In genomic region chr1:39196244-39197215, GRCh38 we compare ENCODE assay signal across 8 cellular contexts. TPM values are rescaled to one million over a fixed set of nuclear protein-coding genes. Genes with fewer than 3 reads are reported as not detected.
DNase-seq lines count a peak whose midpoint lies in the region; ATAC-seq, FAIRE-seq and TF ChIP-seq lines count a peak whose summit lies in the region.

No MANE protein-coding gene starts in this region.

- no TSS peak for BruUV-seq in GM12878 (replicated peaks; lab: Mats Ljungman, UMichigan)

- no peaks in the 10 kb centered on the region for H3K36me3 ChIP-seq in GM12878 (ENCODE audit: control insufficient read depth in 2 of 2, insufficient read depth in 2 of 2, low read length in 1 of 2)

- peaks cover 54% of the 10 kb centered on the region for H3K4me1 ChIP-seq in GM12878 (ENCODE audit: control insufficient read depth, insufficient read depth, low read length)

- SMC1A ChIA-PET in GM12878 (lab: Charles Lee; ENCODE audit: uncharacterized antibody, unreplicated experiment), result interaction anchor here (0.7 to 4.9 kb wide), 8 partner anchors 11 to 121 kb away, joined by 3 to 47 read pairs (median 6); no protein-coding TSS in a partner anchor

- no peaks in the 10 kb centered on the region for H4K20me1 ChIP-seq in GM12878 (ENCODE audit: control insufficient read depth, insufficient read depth)

- in situ Hi-C loops in GM12878 (cut with MboI), result no loop called here

- peaks cover 60 to 65% of the 10 kb centered on the region in 2 donors for H3K4me1 Mint-ChIP-seq in natural killer cell treated with Interleukin-12 subunit alpha and Interleukin-12 subunit beta and Interleukin-15 and Interleukin-18, amount 100 ng/mL, for 72 hours (ENCODE audit: low read depth in 2 of 2)

- RAD21 ChIA-PET in GM12878 (lab: Charles Lee; ENCODE audit: unreplicated experiment), result interaction anchor here (1.0 to 3.7 kb wide), 6 partner anchors 10 to 91 kb away, joined by 3 to 37 read pairs (median 4); no protein-coding TSS in a partner anchor

- no peak for TF ChIP-seq CTCF in GM12878 (IDR thresholded peaks at IDR 0.05 in 2 of 3, conservative IDR thresholded peaks at IDR 0.05 in 1 of 3; ENCODE audit: control insufficient read depth in 2 of 3, extremely low read depth in 1 of 3, insufficient read depth in 1 of 3, low read depth in 3 of 3, low read length in 3 of 3)

- 45% methylated on average over 6 of the region's 6 CpGs for WGBS in GM12878 (ENCODE audit: insufficient coverage, insufficient replicate concordance, low lambda C conversion rate, missing lambda C conversion rate)

- H2AFZ ChIP-seq in GM12878 (ENCODE audit: control insufficient read depth, low read depth, low read length), result no peak overlapping the region

- H3K27me3 ChIP-seq in GM12878 (replicated peaks in 1 of 2; ENCODE audit: control insufficient read depth in 2 of 2, insufficient read depth in 2 of 2, low read length in 1 of 2), result no peaks in the 10 kb centered on the region

- no peak for TF ChIP-seq POLR2A in GM12878 (IDR thresholded peaks at IDR 0.05; ENCODE audit: low read depth, low read length)

- DNase-seq in COLO829 (ENCODE audit: low spot score), result peak; percentile 77
- peak; percentile 91 for DNase-seq in SW480 (ENCODE audit: low spot score)
- DNase-seq in GM12878 (ENCODE audit: low read depth, low spot score), result no peak
- DNase-seq in natural killer cell treated with Interleukin-12 subunit alpha and Interleukin-12 subunit beta and Interleukin-15 and Interleukin-18, amount 100 ng/mL, for 72 hours (ENCODE audit: low spot score), result peak; percentile 71
- no peak for DNase-seq in mesenteric fat pad (ENCODE audit: low spot score)
- no peak for DNase-seq in NCI-H146 treated with DMSO at 0.1 percent for 48 hours (lab: John Stamatoyannopoulos, UW; ENCODE audit: unreplicated experiment)
- no peak for DNase-seq in NCI-H128 (lab: John Stamatoyannopoulos, UW; ENCODE audit: unreplicated experiment)

- H3K9me3 Mint-ChIP-seq in natural killer cell treated with Interleukin-12 subunit alpha and Interleukin-12 subunit beta and Interleukin-15 and Interleukin-18, amount 100 ng/mL, for 72 hours, result no peaks in the 10 kb centered on the region

- peaks cover 59% of the 10 kb centered on the region for H3K79me2 ChIP-seq in GM12878 (ENCODE audit: control insufficient read depth, insufficient read depth, low read length)

- H3K9me3 ChIP-seq in GM12878 (replicated peaks; ENCODE audit: control insufficient read depth, insufficient read depth, low read length), result no peaks in the 10 kb centered on the region

- H3K4me3 Mint-ChIP-seq in natural killer cell treated with Interleukin-12 subunit alpha and Interleukin-12 subunit beta and Interleukin-15 and Interleukin-18, amount 100 ng/mL, for 72 hours, result peak overlapping the region; percentile 86

- peak overlapping the region; percentile 9 for H3K4me2 ChIP-seq in GM12878 (ENCODE audit: control insufficient read depth, insufficient read depth)

- no peaks in the 10 kb centered on the region for H3K36me3 Mint-ChIP-seq in natural killer cell treated with Interleukin-12 subunit alpha and Interleukin-12 subunit beta and Interleukin-15 and Interleukin-18, amount 100 ng/mL, for 72 hours

- POLR2A ChIA-PET in GM12878 (lab: Charles Lee), result interaction anchor here (1.9 to 4.4 kb wide), 2 partner anchors 18 to 20 kb away, joined by 7 to 38 read pairs; no protein-coding TSS in a partner anchor

- CTCF ChIA-PET in GM12878 (lab: Yijun Ruan, JAX), result interaction anchor here (0.9 to 3.7 kb wide), 7 partner anchors 9 to 93 kb away, joined by 3 to 39 read pairs (median 5); no protein-coding TSS in a partner anchor

- H3K27ac Mint-ChIP-seq in natural killer cell treated with Interleukin-12 subunit alpha and Interleukin-12 subunit beta and Interleukin-15 and Interleukin-18, amount 100 ng/mL, for 72 hours, result peak overlapping the region; percentile 98

- H3K9ac ChIP-seq in GM12878 (ENCODE audit: control insufficient read depth, insufficient read depth, low read length), result peak overlapping the region; percentile 11; the same call in 1 of the 2 replicates

- no peaks in the 10 kb centered on the region for H3K27me3 Mint-ChIP-seq in natural killer cell treated with Interleukin-12 subunit alpha and Interleukin-12 subunit beta and Interleukin-15 and Interleukin-18, amount 100 ng/mL, for 72 hours

- FAIRE-seq in GM12878 (lab: Jason Lieb, UNC), result peak; percentile 23

- H3K27ac ChIP-seq in GM12878 (ENCODE audit: control insufficient read depth, insufficient read depth), result peak overlapping the region; percentile 53

- peak overlapping the region; percentile 26 for H3K4me3 ChIP-seq in GM12878

- peak in 1 of 2 experiments; percentile 60; a peak in 1 of 4 replicates for TF ChIP-seq EP300 in GM12878 (IDR thresholded peaks at IDR 0.05; ENCODE audit: borderline replicate concordance in 1 of 2, control insufficient read depth in 1 of 2, low read depth in 2 of 2, low read length in 2 of 2)

- intact Hi-C loops in GM12878 (cut with micrococcal nuclease; ENCODE audit: unreplicated experiment), result no loop called here

- TF ChIP-seq RAD21 in GM12878 (IDR thresholded peaks at IDR 0.05; ENCODE audit: insufficient read depth, low read depth, low read length), result no peak

- ATAC-seq in HG03097 (IDR thresholded peaks at IDR 0.05; ENCODE audit: low FRiP score, unreplicated experiment) (peak; percentile 43), GM12878 (peak; percentile 77)
- ATAC-seq in natural killer cell treated with Interleukin-12 subunit alpha and Interleukin-12 subunit beta and Interleukin-15 and Interleukin-18, amount 100 ng/mL, for 72 hours, result peak; percentile 55 to 78

TF ChIP-seq in GM12878, 131 proteins besides CTCF, POLR2A, EP300 and RAD21 (continues in another document):
- TF ChIP-seq PKNOX1 (IDR thresholded peaks at IDR 0.05), result peak; percentile 86
- TF ChIP-seq TCF7 (IDR thresholded peaks at IDR 0.05; ENCODE audit: borderline replicate concordance), result no peak
- TF ChIP-seq NRF1 (conservative IDR thresholded peaks at IDR 0.05; ENCODE audit: low read depth, low read length), result no peak
- peak; percentile 76; the same call in 1 of the 2 replicates for TF ChIP-seq MEF2A (IDR thresholded peaks at IDR 0.05; ENCODE audit: insufficient read depth, low read depth, low read length)
- peak; percentile 65; the same call in 1 of the 2 replicates for TF ChIP-seq NFIC (IDR thresholded peaks at IDR 0.05; ENCODE audit: low read depth, low read length)
- no peak for TF ChIP-seq CHD2 (IDR thresholded peaks at IDR 0.05; ENCODE audit: borderline replicate concordance, low read depth, low read length)
- no peak for TF ChIP-seq TAF1 (IDR thresholded peaks at IDR 0.05; ENCODE audit: borderline replicate concordance, low read depth, low read length)
- TF ChIP-seq ETV6 (conservative IDR thresholded peaks at IDR 0.05 in 1 of 2, IDR thresholded peaks at IDR 0.05 in 1 of 2; ENCODE audit: borderline replicate concordance in 1 of 2, low read depth in 1 of 2), result peak in 1 of 2 experiments; percentile 47; a peak in 1 of 4 replicates
- no peak for TF ChIP-seq ZNF622 (IDR thresholded peaks at IDR 0.05)
- TF ChIP-seq CBFB (IDR thresholded peaks at IDR 0.05; ENCODE audit: low read depth), result no peak
- TF ChIP-seq STAT3 (IDR thresholded peaks at IDR 0.05; ENCODE audit: low read depth, low read length), result no peak
- no peak for TF ChIP-seq SIN3A (IDR thresholded peaks at IDR 0.05; ENCODE audit: low read depth, low read length)
- TF ChIP-seq SUZ12 (IDR thresholded peaks at IDR 0.05; ENCODE audit: unreplicated experiment), result no peak
- TF ChIP-seq GABPA (IDR thresholded peaks at IDR 0.05; ENCODE audit: low read depth), result peak; percentile 52; the same call in 1 of the 2 replicates
- peak; percentile 62; the same call in 1 of the 2 replicates for TF ChIP-seq CBX5 (IDR thresholded peaks at IDR 0.05; ENCODE audit: low read depth)
- TF ChIP-seq BMI1 (IDR thresholded peaks at IDR 0.05; ENCODE audit: borderline replicate concordance), result no peak
- no peak for TF ChIP-seq ZNF207 (IDR thresholded peaks at IDR 0.05; ENCODE audit: borderline replicate concordance)
- TF ChIP-seq ASH2L (IDR thresholded peaks at IDR 0.05; ENCODE audit: borderline replicate concordance, low read depth), result no peak
- TF ChIP-seq SMARCA5 (IDR thresholded peaks at IDR 0.05), result no peak
- no peak for TF ChIP-seq ZNF274 (IDR thresholded peaks at IDR 0.05; ENCODE audit: insufficient read depth, insufficient read length)
- TF ChIP-seq POLR2AphosphoS5 (IDR thresholded peaks at IDR 0.05; ENCODE audit: low read length), result no peak
- no peak for TF ChIP-seq PML (IDR thresholded peaks at IDR 0.05; ENCODE audit: low read length)

RNA-seq across cellular contexts. Expression of gene MACF1, which starts 8.0 kb away (rescaled TPM):
- total RNA-seq in GM12878 (2013; cell fraction: nucleolus; rRNA removed), result 1,323 and 1,410 TPM in 2 replicates
- total RNA-seq in GM12878 (2014; rRNA removed), result 175 and 184 TPM in 2 replicates
- 173 and 184 TPM in 2 replicates for total RNA-seq in GM12878 (2014; rRNA removed; fragmentation: Illumina TruSeq; extraction: Trizol)
- total RNA-seq in GM12878 (2021), result 192 and 201 TPM in 2 replicates
- polyA plus RNA-seq in GM12878 (2011; ENCODE audit: low read depth), result 51.2 TPM
- 49.5 and 55.6 TPM in 2 replicates for polyA plus RNA-seq in GM12878 (2011; rRNA removed)
- polyA plus RNA-seq in GM12878 (2011; cell fraction: cytosol; rRNA removed), result 27.5 and 30.2 TPM in 2 replicates
- 209 and 235 TPM in 2 replicates for polyA plus RNA-seq in GM12878 (2011; cell fraction: nucleus; rRNA removed)
- polyA plus RNA-seq in GM12878 (2012), result 68.9 and 74.7 TPM in 2 replicates
- 115 and 138 TPM in 2 replicates for polyA plus RNA-seq in GM12878 (2014; fragmentation: Illumina TruSeq; extraction: Trizol)
- 10 to 100 TPM; 15.5 to 25.1 TPM for polyA plus RNA-seq in GM12878 (2014; fragmentation: Nextera tagmentation; extraction: Ambion mirVana)
- polyA plus RNA-seq in GM12878 (2014; rRNA removed), result 84.8 and 89.8 TPM in 2 replicates
- polyA plus RNA-seq in GM12878 (2016; fragmentation: Nextera tagmentation; extraction: Ambion mirVana), result 10 to 100 TPM; 55.7 to 64.0 TPM
- 281 and 359 TPM in 2 replicates for polyA minus RNA-seq in GM12878 (2011; rRNA and poly(A)+ RNA removed)
- polyA minus RNA-seq in GM12878 (2011; cell fraction: cytosol; rRNA and poly(A)+ RNA removed), result 55.2 and 61.2 TPM in 2 replicates
- 400 and 552 TPM in 2 replicates for polyA minus RNA-seq in GM12878 (2011; cell fraction: nucleus; rRNA and poly(A)+ RNA removed)
- 100 to 1,000 TPM; 370 to 514 TPM for total RNA-seq in natural killer cell treated with Interleukin-12 subunit alpha and Interleukin-12 subunit beta and Interleukin-15 and Interleukin-18, amount 100 ng/mL, for 72 hours
- 386 TPM for total RNA-seq in mesenteric fat pad

Comparison
In these comparisons a context has a peak if more than half of its experiments do, and no peak if none do; other contexts are left out.
1. DNase-seq: peak in COLO829 (single experiment), SW480 (single experiment) and natural killer cell treated with Interleukin-12 subunit alpha and Interleukin-12 subunit beta and Interleukin-15 and Interleukin-18, amount 100 ng/mL, for 72 hours (single experiment); none in GM12878 (single experiment), mesenteric fat pad (single experiment), NCI-H146 treated with DMSO at 0.1 percent for 48 hours (single experiment) and NCI-H128 (single experiment).
2. Peak in every context shown above with its lines, with median percentiles within 50 percentile points of each other: ATAC-seq.